1 cellular context compared by ENCODE assay signal in the genomic region with DNA sequence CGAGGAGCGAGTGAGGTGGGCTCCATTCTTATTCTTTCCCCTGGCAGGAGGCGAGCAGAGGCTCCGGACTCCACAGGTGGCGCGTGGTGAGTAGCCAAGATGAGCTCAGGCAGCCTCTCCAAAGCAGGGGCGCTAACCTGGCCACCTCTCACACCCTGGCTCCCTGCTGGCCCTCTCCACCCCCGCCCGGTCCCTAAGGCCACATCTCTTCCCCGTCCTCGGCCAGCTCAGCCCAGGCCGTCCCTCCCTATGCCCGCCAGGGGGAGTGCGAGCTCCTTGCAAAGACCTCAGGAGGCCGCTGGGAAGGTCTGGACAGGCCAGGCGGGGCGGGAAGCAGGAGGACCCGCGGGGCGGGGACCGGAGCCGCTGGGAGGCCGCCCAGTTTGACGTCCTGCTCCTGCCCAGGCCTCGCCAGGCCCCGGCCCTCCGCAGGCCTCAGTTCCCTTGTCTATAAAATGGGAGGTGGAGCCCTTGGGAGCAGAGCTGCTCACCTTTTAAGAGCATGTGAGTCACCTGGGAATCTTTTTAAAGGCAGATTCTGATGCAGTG.
TF ChIP-seq lines count a peak whose summit lies in the region.

No MANE protein-coding gene starts in this region.

TF ChIP-seq in K562, 482 proteins besides CTCF, POLR2A, EP300 and RAD21 (continued from another document and continues in another):
- TF ChIP-seq, protein P1, sequence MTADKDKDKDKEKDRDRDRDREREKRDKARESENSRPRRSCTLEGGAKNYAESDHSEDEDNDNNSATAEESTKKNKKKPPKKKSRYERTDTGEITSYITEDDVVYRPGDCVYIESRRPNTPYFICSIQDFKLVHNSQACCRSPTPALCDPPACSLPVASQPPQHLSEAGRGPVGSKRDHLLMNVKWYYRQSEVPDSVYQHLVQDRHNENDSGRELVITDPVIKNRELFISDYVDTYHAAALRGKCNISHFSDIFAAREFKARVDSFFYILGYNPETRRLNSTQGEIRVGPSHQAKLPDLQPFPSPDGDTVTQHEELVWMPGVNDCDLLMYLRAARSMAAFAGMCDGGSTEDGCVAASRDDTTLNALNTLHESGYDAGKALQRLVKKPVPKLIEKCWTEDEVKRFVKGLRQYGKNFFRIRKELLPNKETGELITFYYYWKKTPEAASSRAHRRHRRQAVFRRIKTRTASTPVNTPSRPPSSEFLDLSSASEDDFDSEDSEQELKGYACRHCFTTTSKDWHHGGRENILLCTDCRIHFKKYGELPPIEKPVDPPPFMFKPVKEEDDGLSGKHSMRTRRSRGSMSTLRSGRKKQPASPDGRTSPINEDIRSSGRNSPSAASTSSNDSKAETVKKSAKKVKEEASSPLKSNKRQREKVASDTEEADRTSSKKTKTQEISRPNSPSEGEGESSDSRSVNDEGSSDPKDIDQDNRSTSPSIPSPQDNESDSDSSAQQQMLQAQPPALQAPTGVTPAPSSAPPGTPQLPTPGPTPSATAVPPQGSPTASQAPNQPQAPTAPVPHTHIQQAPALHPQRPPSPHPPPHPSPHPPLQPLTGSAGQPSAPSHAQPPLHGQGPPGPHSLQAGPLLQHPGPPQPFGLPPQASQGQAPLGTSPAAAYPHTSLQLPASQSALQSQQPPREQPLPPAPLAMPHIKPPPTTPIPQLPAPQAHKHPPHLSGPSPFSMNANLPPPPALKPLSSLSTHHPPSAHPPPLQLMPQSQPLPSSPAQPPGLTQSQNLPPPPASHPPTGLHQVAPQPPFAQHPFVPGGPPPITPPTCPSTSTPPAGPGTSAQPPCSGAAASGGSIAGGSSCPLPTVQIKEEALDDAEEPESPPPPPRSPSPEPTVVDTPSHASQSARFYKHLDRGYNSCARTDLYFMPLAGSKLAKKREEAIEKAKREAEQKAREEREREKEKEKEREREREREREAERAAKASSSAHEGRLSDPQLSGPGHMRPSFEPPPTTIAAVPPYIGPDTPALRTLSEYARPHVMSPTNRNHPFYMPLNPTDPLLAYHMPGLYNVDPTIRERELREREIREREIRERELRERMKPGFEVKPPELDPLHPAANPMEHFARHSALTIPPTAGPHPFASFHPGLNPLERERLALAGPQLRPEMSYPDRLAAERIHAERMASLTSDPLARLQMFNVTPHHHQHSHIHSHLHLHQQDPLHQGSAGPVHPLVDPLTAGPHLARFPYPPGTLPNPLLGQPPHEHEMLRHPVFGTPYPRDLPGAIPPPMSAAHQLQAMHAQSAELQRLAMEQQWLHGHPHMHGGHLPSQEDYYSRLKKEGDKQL (CRISPR knock-in tag; IDR thresholded peaks at IDR 0.05; ENCODE audit: borderline replicate concordance), result no peak
- TF ChIP-seq ZNF174 (CRISPR knock-in tag; IDR thresholded peaks at IDR 0.05), result no peak
- TF ChIP-seq OTX1 (CRISPR knock-in tag; IDR thresholded peaks at IDR 0.05), result no peak
- TF ChIP-seq, protein P2, sequence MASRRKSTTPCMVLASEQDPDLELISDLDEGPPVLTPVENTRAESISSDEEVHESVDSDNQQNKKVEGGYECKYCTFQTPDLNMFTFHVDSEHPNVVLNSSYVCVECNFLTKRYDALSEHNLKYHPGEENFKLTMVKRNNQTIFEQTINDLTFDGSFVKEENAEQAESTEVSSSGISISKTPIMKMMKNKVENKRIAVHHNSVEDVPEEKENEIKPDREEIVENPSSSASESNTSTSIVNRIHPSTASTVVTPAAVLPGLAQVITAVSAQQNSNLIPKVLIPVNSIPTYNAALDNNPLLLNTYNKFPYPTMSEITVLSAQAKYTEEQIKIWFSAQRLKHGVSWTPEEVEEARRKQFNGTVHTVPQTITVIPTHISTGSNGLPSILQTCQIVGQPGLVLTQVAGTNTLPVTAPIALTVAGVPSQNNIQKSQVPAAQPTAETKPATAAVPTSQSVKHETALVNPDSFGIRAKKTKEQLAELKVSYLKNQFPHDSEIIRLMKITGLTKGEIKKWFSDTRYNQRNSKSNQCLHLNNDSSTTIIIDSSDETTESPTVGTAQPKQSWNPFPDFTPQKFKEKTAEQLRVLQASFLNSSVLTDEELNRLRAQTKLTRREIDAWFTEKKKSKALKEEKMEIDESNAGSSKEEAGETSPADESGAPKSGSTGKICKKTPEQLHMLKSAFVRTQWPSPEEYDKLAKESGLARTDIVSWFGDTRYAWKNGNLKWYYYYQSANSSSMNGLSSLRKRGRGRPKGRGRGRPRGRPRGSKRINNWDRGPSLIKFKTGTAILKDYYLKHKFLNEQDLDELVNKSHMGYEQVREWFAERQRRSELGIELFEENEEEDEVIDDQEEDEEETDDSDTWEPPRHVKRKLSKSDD (conservative IDR thresholded peaks at IDR 0.05; ENCODE audit: low read length), result no peak
- TF ChIP-seq, protein P3, sequence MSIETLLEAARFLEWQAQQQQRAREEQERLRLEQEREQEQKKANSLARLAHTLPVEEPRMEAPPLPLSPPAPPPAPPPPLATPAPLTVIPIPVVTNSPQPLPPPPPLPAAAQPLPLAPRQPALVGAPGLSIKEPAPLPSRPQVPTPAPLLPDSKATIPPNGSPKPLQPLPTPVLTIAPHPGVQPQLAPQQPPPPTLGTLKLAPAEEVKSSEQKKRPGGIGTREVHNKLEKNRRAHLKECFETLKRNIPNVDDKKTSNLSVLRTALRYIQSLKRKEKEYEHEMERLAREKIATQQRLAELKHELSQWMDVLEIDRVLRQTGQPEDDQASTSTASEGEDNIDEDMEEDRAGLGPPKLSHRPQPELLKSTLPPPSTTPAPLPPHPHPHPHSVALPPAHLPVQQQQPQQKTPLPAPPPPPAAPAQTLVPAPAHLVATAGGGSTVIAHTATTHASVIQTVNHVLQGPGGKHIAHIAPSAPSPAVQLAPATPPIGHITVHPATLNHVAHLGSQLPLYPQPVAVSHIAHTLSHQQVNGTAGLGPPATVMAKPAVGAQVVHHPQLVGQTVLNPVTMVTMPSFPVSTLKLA (conservative IDR thresholded peaks at IDR 0.05), result no peak
- TF ChIP-seq SRSF7 (optimal IDR thresholded peaks at IDR 0.05; ENCODE audit: low read depth, low read length), result no peak
- TF ChIP-seq CBFB (CRISPR knock-in tag; IDR thresholded peaks at IDR 0.05), result no peak
- TF ChIP-seq POLR3A (IDR thresholded peaks at IDR 0.05; ENCODE audit: borderline replicate concordance, extremely low read depth, insufficient read depth, insufficient read length), result no peak
- TF ChIP-seq HLTF (IDR thresholded peaks at IDR 0.05), result no peak
- TF ChIP-seq, protein P4, sequence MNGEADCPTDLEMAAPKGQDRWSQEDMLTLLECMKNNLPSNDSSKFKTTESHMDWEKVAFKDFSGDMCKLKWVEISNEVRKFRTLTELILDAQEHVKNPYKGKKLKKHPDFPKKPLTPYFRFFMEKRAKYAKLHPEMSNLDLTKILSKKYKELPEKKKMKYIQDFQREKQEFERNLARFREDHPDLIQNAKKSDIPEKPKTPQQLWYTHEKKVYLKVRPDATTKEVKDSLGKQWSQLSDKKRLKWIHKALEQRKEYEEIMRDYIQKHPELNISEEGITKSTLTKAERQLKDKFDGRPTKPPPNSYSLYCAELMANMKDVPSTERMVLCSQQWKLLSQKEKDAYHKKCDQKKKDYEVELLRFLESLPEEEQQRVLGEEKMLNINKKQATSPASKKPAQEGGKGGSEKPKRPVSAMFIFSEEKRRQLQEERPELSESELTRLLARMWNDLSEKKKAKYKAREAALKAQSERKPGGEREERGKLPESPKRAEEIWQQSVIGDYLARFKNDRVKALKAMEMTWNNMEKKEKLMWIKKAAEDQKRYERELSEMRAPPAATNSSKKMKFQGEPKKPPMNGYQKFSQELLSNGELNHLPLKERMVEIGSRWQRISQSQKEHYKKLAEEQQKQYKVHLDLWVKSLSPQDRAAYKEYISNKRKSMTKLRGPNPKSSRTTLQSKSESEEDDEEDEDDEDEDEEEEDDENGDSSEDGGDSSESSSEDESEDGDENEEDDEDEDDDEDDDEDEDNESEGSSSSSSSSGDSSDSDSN (IDR thresholded peaks at IDR 0.05; ENCODE audit: borderline replicate concordance in 1 of 2, low read depth in 2 of 2, low read length in 2 of 2), result peak in 1 of 2 experiments; percentile 62; a peak in 1 of 4 replicates
- TF ChIP-seq, protein P5, sequence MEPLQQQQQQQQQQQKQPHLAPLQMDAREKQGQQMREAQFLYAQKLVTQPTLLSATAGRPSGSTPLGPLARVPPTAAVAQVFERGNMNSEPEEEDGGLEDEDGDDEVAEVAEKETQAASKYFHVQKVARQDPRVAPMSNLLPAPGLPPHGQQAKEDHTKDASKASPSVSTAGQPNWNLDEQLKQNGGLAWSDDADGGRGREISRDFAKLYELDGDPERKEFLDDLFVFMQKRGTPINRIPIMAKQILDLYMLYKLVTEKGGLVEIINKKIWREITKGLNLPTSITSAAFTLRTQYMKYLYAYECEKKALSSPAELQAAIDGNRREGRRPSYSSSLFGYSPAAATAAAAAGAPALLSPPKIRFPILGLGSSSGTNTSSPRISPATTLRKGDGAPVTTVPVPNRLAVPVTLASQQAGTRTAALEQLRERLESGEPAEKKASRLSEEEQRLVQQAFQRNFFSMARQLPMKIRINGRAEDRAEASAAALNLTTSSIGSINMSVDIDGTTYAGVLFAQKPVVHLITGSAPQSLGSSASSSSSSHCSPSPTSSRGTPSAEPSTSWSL (CRISPR knock-in tag; IDR thresholded peaks at IDR 0.05; ENCODE audit: borderline replicate concordance), result no peak
- TF ChIP-seq C11orf30 (IDR thresholded peaks at IDR 0.05; ENCODE audit: low read depth), result no peak
- TF ChIP-seq, protein P6, sequence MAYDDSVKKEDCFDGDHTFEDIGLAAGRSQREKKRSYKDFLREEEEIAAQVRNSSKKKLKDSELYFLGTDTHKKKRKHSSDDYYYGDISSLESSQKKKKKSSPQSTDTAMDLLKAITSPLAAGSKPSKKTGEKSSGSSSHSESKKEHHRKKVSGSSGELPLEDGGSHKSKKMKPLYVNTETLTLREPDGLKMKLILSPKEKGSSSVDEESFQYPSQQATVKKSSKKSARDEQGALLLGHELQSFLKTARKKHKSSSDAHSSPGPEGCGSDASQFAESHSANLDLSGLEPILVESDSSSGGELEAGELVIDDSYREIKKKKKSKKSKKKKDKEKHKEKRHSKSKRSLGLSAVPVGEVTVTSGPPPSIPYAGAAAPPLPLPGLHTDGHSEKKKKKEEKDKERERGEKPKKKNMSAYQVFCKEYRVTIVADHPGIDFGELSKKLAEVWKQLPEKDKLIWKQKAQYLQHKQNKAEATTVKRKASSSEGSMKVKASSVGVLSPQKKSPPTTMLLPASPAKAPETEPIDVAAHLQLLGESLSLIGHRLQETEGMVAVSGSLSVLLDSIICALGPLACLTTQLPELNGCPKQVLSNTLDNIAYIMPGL (CRISPR knock-in tag; IDR thresholded peaks at IDR 0.05), result no peak
- TF ChIP-seq, protein P7, sequence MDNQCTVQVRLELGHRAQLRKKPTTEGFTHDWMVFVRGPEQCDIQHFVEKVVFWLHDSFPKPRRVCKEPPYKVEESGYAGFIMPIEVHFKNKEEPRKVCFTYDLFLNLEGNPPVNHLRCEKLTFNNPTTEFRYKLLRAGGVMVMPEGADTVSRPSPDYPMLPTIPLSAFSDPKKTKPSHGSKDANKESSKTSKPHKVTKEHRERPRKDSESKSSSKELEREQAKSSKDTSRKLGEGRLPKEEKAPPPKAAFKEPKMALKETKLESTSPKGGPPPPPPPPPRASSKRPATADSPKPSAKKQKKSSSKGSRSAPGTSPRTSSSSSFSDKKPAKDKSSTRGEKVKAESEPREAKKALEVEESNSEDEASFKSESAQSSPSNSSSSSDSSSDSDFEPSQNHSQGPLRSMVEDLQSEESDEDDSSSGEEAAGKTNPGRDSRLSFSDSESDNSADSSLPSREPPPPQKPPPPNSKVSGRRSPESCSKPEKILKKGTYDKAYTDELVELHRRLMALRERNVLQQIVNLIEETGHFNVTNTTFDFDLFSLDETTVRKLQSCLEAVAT (IDR thresholded peaks at IDR 0.05), result no peak
- no peak for TF ChIP-seq CHCHD3 (CRISPR knock-in tag; IDR thresholded peaks at IDR 0.05)
- TF ChIP-seq ZNF695 (CRISPR knock-in tag; IDR thresholded peaks at IDR 0.05), result no peak
- no peak for TF ChIP-seq ZC3H8 (IDR thresholded peaks at IDR 0.05)
- TF ChIP-seq LCOR (CRISPR knock-in tag; IDR thresholded peaks at IDR 0.05), result no peak
- TF ChIP-seq DNMT1 (IDR thresholded peaks at IDR 0.05), result no peak
- no peak for TF ChIP-seq DIDO1 (tag; IDR thresholded peaks at IDR 0.05; ENCODE audit: low read depth)
- TF ChIP-seq GABPB1 (CRISPR knock-in tag; IDR thresholded peaks at IDR 0.05), result no peak
- TF ChIP-seq ZKSCAN1 (IDR thresholded peaks at IDR 0.05; ENCODE audit: low read depth, low read length), result peak; percentile 72; the same call in 1 of the 2 replicates
- TF ChIP-seq KDM5B (IDR thresholded peaks at IDR 0.05; ENCODE audit: insufficient replicate concordance, low read depth, low read length), result no peak
- TF ChIP-seq, protein P8, sequence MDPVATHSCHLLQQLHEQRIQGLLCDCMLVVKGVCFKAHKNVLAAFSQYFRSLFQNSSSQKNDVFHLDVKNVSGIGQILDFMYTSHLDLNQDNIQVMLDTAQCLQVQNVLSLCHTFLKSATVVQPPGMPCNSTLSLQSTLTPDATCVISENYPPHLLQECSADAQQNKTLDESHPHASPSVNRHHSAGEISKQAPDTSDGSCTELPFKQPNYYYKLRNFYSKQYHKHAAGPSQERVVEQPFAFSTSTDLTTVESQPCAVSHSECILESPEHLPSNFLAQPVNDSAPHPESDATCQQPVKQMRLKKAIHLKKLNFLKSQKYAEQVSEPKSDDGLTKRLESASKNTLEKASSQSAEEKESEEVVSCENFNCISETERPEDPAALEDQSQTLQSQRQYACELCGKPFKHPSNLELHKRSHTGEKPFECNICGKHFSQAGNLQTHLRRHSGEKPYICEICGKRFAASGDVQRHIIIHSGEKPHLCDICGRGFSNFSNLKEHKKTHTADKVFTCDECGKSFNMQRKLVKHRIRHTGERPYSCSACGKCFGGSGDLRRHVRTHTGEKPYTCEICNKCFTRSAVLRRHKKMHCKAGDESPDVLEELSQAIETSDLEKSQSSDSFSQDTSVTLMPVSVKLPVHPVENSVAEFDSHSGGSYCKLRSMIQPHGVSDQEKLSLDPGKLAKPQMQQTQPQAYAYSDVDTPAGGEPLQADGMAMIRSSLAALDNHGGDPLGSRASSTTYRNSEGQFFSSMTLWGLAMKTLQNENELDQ (CRISPR knock-in tag; IDR thresholded peaks at IDR 0.05; ENCODE audit: borderline replicate concordance), result no peak
- no peak for TF ChIP-seq PHB2 (IDR thresholded peaks at IDR 0.05; ENCODE audit: low read depth)
- no peak for TF ChIP-seq CHD1 (IDR thresholded peaks at IDR 0.05; ENCODE audit: low read length)
- 0 out of 3 replicates have a peak, but pooled peaks of 1 of the 2 experiments have one; percentile 26 for TF ChIP-seq CBX3 (IDR thresholded peaks at IDR 0.05; ENCODE audit: borderline replicate concordance in 1 of 2, low read length in 2 of 2)
- TF ChIP-seq, protein P9, sequence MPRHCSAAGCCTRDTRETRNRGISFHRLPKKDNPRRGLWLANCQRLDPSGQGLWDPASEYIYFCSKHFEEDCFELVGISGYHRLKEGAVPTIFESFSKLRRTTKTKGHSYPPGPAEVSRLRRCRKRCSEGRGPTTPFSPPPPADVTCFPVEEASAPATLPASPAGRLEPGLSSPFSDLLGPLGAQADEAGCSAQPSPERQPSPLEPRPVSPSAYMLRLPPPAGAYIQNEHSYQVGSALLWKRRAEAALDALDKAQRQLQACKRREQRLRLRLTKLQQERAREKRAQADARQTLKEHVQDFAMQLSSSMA (CRISPR knock-in tag; IDR thresholded peaks at IDR 0.05), result no peak
